ENCODE assay signal across 20 cellular contexts in the genomic region with DNA sequence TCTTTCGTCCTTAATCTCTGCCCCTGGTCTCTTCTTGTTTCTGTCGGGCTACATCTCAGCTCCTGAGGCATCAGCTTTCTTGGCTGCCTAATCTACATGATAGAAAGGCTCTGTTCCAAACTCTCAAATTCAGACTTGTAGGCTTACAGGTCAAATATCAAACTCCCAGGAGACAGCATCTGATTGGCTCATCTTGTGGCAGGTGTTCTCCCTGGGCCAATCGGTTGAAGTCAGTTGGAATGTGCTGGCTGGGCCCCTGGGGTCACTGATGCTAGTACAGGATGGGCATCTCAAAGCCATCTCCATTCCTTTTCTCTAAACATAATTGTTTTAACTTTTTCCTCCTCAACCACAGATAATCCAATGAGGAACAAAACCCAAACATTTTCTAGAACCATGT.
DNase-seq lines count a peak whose midpoint lies in the region.
"Had no signal": no experiment of that assay in that cellular context is flagged by ENCODE, and none has a peak within 500 bp of the region (broad histone marks: within the 10 kb centered on the region; RNA-seq: fewer than 3 reads in every experiment).

No MANE protein-coding gene starts in this region.

- H3K9ac ChIP-seq in NT2/D1 (ENCODE audit: insufficient read length, low read depth), result no peak overlapping the region
- H3K9ac ChIP-seq: GM23248 had no signal

- DNase-seq in NT2/D1 (ENCODE audit: low read depth, low spot score) (peak; percentile 6), iPS DF 19.7 (ENCODE audit: low read depth, low spot score) (peak; percentile 65), iPS-NIHi7 (ENCODE audit: extremely low spot score) (peak; percentile 18), SJCRH30 (no peak), T-helper 1 cell (no peak), NCI-H1417 treated with DMSO at 0.1 percent for 48 hours (lab: John Stamatoyannopoulos, UW) (no peak)
- no peak for DNase-seq in central memory CD4-positive, alpha-beta T cell
- DNase-seq: ACHN; BE2C; C1 segment of cervical spinal cord; CD4-positive, CD25-positive, alpha-beta regulatory T cell; CD8-positive, alpha-beta memory T cell; COR-L47; DMS 273 treated with DMSO at 0.1 percent for 48 hours; DMS53; DND-41; EL; GM23248; HCEC 1CT had no signal

- no peak overlapping the region for H3K27ac ChIP-seq in SJCRH30
- H3K27ac ChIP-seq: GM23248 had no signal

- no peak overlapping the region for H3K4me3 ChIP-seq in NT2/D1 (ENCODE audit: insufficient read length, low read depth)
- no peak overlapping the region for H3K4me3 ChIP-seq in SJCRH30
- H3K4me3 ChIP-seq: GM12878, GM23248 had no signal

- H3K27me3 ChIP-seq in NT2/D1 (ENCODE audit: insufficient read depth, insufficient read length), result no peaks in the 10 kb centered on the region
- no peaks in the 10 kb centered on the region for H3K27me3 ChIP-seq in SJCRH30
- H3K27me3 ChIP-seq: BE2C had no signal

- H3K36me3 ChIP-seq in NT2/D1 (ENCODE audit: insufficient read depth, insufficient read length, low read length), result no peaks in the 10 kb centered on the region
- H3K36me3 ChIP-seq in SJCRH30, result no peaks in the 10 kb centered on the region
- H3K36me3 ChIP-seq: BE2C had no signal

- no peaks in the 10 kb centered on the region for H3K9me3 ChIP-seq in NT2/D1 (ENCODE audit: insufficient read depth, low read length)
- H3K9me3 ChIP-seq in SJCRH30 (replicated peaks), result no peaks in the 10 kb centered on the region
- H3K9me3 ChIP-seq: BE2C had no signal

- H3K4me1 ChIP-seq in NT2/D1 (ENCODE audit: insufficient read depth, insufficient read length) (no peaks in the 10 kb centered on the region), SJCRH30 (no peaks in the 10 kb centered on the region)
- H3K4me1 ChIP-seq: BE2C had no signal

Comparison
In these comparisons a context has a peak if more than half of its experiments do, and no peak if none do; other contexts are left out.
1. DNase-seq: peak in NT2/D1 (single experiment), iPS DF 19.7 (single experiment) and iPS-NIHi7 (single experiment); none in central memory CD4-positive, alpha-beta T cell (single experiment), SJCRH30 (0 of 2), T-helper 1 cell (0 of 5) and NCI-H1417 treated with DMSO at 0.1 percent for 48 hours (single experiment).